ENCODE assay signal across 9 cellular contexts in genomic region chr16:89411335-89411850, GRCh38.
DNase-seq lines count a peak whose midpoint lies in the region; ATAC-seq and TF ChIP-seq lines count a peak whose summit lies in the region.
"Had no signal": no experiment of that assay in that cellular context is flagged by ENCODE, and none has a peak within 500 bp of the region (broad histone marks: within the 10 kb centered on the region; RNA-seq: fewer than 3 reads in every experiment).

No MANE protein-coding gene starts in this region.

- H3K36me3 Mint-ChIP-seq in effector memory CD8-positive, alpha-beta T cell (ENCODE audit: insufficient read depth) = peaks cover 63% of the 10 kb centered on the region

- H3K27me3 ChIP-seq in neutrophil (no peaks in the 10 kb centered on the region), colonic mucosa (no peaks in the 10 kb centered on the region)

- H3K4me3 Mint-ChIP-seq in effector memory CD8-positive, alpha-beta T cell = peak overlapping the region; percentile 65 to 71

- H3K4me3 ChIP-seq in neutrophil (ENCODE audit: low read depth in 1 of 2, low read length in 1 of 2) = no peak overlapping the region
- H3K4me3 ChIP-seq in lower leg skin (ENCODE audit: low read depth, poor library complexity, severe bottlenecking) = no peak overlapping the region
- H3K4me3 ChIP-seq in colonic mucosa = no peak overlapping the region

- H3K27ac ChIP-seq in C4-2B (peak overlapping the region; percentile 68), neutrophil (peak overlapping the region; percentile 85), colonic mucosa (no peak overlapping the region)

- WGBS in lower leg skin, 2 donors = 58 to 62% methylated on average over 10 of the region's 10 CpGs

- peak; percentile 38 for DNase-seq in NAMALWA (ENCODE audit: low spot score)
- no peak for DNase-seq in effector memory CD8-positive, alpha-beta T cell
- DNase-seq in posterior vena cava (ENCODE audit: low spot score) = no peak
- DNase-seq in lower leg skin (ENCODE audit: low spot score in 2 of 2) = no peak
- DNase-seq in colonic mucosa = no peak
- DNase-seq: erythroblast had no signal

- no peaks in the 10 kb centered on the region for H3K27me3 Mint-ChIP-seq in effector memory CD8-positive, alpha-beta T cell

- peaks cover 76 to 83% of the 10 kb centered on the region in 2 donors for H3K4me1 Mint-ChIP-seq in effector memory CD8-positive, alpha-beta T cell (ENCODE audit: low read depth in 2 of 2)

- ATAC-seq in effector memory CD8-positive, alpha-beta T cell (replicated peaks) = no peak
- ATAC-seq in GM21825 (IDR thresholded peaks at IDR 0.05; ENCODE audit: unreplicated experiment) = no peak

- H3K4me1 ChIP-seq in neutrophil (ENCODE audit: control insufficient read depth in 1 of 2, insufficient read depth in 1 of 2, low read depth in 1 of 2, low read length in 1 of 2) = peaks cover 55 to 58% of the 10 kb centered on the region in 2 experiments
- peaks cover 26% of the 10 kb centered on the region for H3K4me1 ChIP-seq in colonic mucosa

- TF ChIP-seq CTCF in C4-2B (conservative IDR thresholded peaks at IDR 0.05) = no peak
- TF ChIP-seq CTCF in neutrophil (IDR thresholded peaks at IDR 0.05) = no peak
- TF ChIP-seq CTCF in lower leg skin (IDR thresholded peaks at IDR 0.05) = no peak
- no peak for TF ChIP-seq CTCF in colonic mucosa (IDR thresholded peaks at IDR 0.05)

- H3K9me3 ChIP-seq in neutrophil = no peaks in the 10 kb centered on the region
- H3K9me3 ChIP-seq in colonic mucosa = no peaks in the 10 kb centered on the region

- H3K9ac ChIP-seq in colonic mucosa (ENCODE audit: low read depth in 2 of 2, low read length in 2 of 2) = peak overlapping the region in 1 of 2 donors; percentile 30

- peaks cover 4% of the 10 kb centered on the region for H3K36me3 ChIP-seq in neutrophil
- no peaks in the 10 kb centered on the region for H3K36me3 ChIP-seq in colonic mucosa

- H3K9me3 Mint-ChIP-seq in effector memory CD8-positive, alpha-beta T cell = no peaks in the 10 kb centered on the region

- peak overlapping the region; percentile 94 to 95 for H3K27ac Mint-ChIP-seq in effector memory CD8-positive, alpha-beta T cell

- no peak for TF ChIP-seq POLR2A in lower leg skin (IDR thresholded peaks at IDR 0.05)

- intact Hi-C loops in posterior vena cava (cut with DNase I) = loop anchor here in 1 of 2 donors (5.0 kb wide), 1 partner anchor 76 kb away; no protein-coding TSS in a partner anchor
- intact Hi-C loops in lower leg skin (cut with DNase I; ENCODE audit: low total_unique reads) = no loop called here
- intact Hi-C loops in colonic mucosa (cut with DNase I) = no loop called here
